Comparison of ENCODE assay signal across 2 cellular contexts in the genomic region with DNA sequence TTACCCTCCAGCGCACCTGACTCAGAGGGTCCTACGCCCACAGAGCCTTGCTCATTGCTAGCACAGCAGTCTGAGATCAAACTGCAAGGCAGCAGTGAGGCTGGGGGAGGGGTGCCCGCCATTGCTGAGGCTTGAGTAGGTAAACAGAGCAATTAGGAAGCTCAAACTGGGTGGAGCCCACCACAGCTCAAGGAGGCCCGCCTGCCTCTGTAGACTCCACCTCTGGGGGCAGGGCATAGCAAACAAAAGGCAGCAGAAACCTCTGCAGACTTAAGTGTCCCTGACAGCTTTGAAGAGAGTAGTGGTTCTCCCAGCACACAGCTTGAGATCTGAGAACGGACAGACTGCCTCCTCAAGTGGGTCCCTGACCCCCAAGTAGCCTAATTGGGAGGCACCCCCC.
TF ChIP-seq lines count a peak whose summit lies in the region.

No MANE protein-coding gene starts in this region.

TF ChIP-seq in K562, 482 proteins besides CTCF, POLR2A, EP300 and RAD21:
- 0 out of 2 replicates have a peak, but pooled peaks have one; percentile 30 for TF ChIP-seq ZNF766 (CRISPR knock-in tag; conservative IDR thresholded peaks at IDR 0.05)

TF ChIP-seq in H1, 55 proteins besides CTCF, POLR2A, EP300 and RAD21:
- peak; percentile 30 for TF ChIP-seq ASH2L (IDR thresholded peaks at IDR 0.05; ENCODE audit: low read length)
